In the genomic region with DNA sequence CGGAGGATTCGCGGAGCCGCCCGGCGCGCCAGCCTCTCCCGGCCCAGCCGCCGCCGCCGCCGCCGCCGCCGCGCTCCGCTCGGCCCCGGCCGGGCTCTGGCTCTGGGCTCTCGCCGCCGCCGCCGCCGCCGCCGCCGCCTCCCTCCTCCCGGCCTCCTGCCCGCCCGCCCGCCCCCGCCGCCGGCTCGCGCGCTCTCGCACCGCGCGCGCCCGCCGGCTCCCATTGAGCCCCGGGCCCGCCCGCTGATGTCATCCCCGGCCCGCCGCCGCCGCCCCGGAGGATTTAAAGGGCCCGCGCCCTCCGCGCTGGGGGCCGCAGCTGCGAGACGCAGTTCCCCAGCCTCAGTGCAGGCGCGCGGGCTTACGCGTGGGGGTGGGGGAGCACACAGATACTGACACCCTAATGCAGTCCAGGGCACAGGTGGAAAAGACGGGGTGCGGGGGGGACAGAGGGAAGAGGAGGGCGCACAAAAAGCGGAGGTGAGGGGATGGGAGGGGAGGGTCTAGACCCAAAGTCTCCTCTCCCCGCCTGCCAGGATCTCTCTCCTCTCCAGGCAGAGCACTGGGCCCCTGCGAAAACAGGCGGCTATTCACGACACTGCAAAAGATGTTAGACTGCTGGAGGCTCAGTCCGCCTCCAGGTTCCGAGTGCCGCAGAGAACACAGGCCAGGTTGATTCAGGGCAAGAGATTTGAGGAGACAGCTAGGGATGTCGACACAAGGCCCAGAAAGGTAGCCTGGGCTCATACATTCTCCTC, we compare ENCODE assay signal across 8 cellular contexts. TPM values are rescaled to one million over a fixed set of nuclear protein-coding genes. Genes with fewer than 3 reads are reported as not detected.
A peak's percentile ranks its signal among the peaks of the same experiment; 100 is the strongest.
DNase-seq lines count a peak whose midpoint lies in the region; ATAC-seq and TF ChIP-seq lines count a peak whose summit lies in the region.

A gene (minus strand): TSS at position 197 of the 758 bp plus-strand sequence. CDS start 3,276 bp downstream, outside the sequence.

- ATAC-seq in GM19397 (IDR thresholded peaks at IDR 0.05; ENCODE audit: unreplicated experiment) (peak; percentile 47), GM21360 (IDR thresholded peaks at IDR 0.05; ENCODE audit: unreplicated experiment) (no peak)

- H3K27me3 ChIP-seq in liver (ENCODE audit: control insufficient read depth in 4 of 4, insufficient read depth in 4 of 4, low read length in 3 of 4), result no peaks in the 10 kb centered on the region

- peaks cover 0 to 6% (median 2%) of the 10 kb centered on the region in 4 donors for H3K4me1 ChIP-seq in liver (ENCODE audit: control insufficient read depth in 4 of 4, insufficient read depth in 4 of 4, low read length in 3 of 4)

- H3K27ac ChIP-seq in liver (ENCODE audit: low read depth in 1 of 2, low read length in 2 of 2), result peak within 1 kb of the TSS; percentile 92 to 94

- 8% methylated on average over 77 of the region's 80 CpGs for WGBS in liver

- H3K9ac ChIP-seq in liver (ENCODE audit: low read depth in 1 of 2, low read length in 2 of 2), result peak within 1 kb of the TSS; percentile 53 to 63

- no peak for TF ChIP-seq RAD21 in liver (IDR thresholded peaks at IDR 0.05)

- TF ChIP-seq CTCF in AG09309 (IDR thresholded peaks at IDR 0.05; ENCODE audit: control insufficient read depth, insufficient read depth, low read depth, low read length, missing control alignments) (no peak), liver (IDR thresholded peaks at IDR 0.05; ENCODE audit: low read depth, low read length, missing input control) (no peak)

- H3K36me3 ChIP-seq in liver (ENCODE audit: control insufficient read depth in 4 of 4, insufficient read depth in 3 of 4, low read depth in 1 of 4, low read length in 3 of 4), result peaks cover 0 to 2% (median under 1%) of the 10 kb centered on the region in 4 donors

- peak within 1 kb of the TSS; percentile 95 for H3K4me3 ChIP-seq in AG09309 (ENCODE audit: control insufficient read depth, low read depth, low read length)
- H3K4me3 ChIP-seq in liver (ENCODE audit: low read depth in 1 of 3, low read length in 3 of 3), result peak within 1 kb of the TSS; percentile 15 to 80 (median 44)

- DNase-seq in AG09309 (ENCODE audit: low read depth), result no peak
- DNase-seq in NCI-H1930 (lab: John Stamatoyannopoulos, UW), result peak; percentile 23 to 68
- DNase-seq in activated CD4-positive, alpha-beta T cell treated with anti-CD3 and anti-CD28 coated beads, Interleukin-2, amount 50 U/mL, for 48 hours, result peak; percentile 69 to 73
- DNase-seq in dermis microvascular lymphatic vessel endothelial cell (ENCODE audit: low read depth in 2 of 2), result peak in 1 of 2 donors; percentile 70
- DNase-seq in stimulated activated CD4-positive, alpha-beta T cell treated with anti-CD3 and anti-CD28 coated beads, Interleukin-4, amount 100 ng/mL, for 1 hour, result peak; percentile 76

- H3K9me3 ChIP-seq in liver (ENCODE audit: control insufficient read depth in 4 of 4, low read length in 3 of 4), result no peaks in the 10 kb centered on the region

TF ChIP-seq in liver, 16 proteins besides CTCF, POLR2A, EP300 and RAD21:
- TF ChIP-seq EGR1 (IDR thresholded peaks at IDR 0.05; ENCODE audit: low read depth in 2 of 2), result no peak
- TF ChIP-seq, protein P1, sequence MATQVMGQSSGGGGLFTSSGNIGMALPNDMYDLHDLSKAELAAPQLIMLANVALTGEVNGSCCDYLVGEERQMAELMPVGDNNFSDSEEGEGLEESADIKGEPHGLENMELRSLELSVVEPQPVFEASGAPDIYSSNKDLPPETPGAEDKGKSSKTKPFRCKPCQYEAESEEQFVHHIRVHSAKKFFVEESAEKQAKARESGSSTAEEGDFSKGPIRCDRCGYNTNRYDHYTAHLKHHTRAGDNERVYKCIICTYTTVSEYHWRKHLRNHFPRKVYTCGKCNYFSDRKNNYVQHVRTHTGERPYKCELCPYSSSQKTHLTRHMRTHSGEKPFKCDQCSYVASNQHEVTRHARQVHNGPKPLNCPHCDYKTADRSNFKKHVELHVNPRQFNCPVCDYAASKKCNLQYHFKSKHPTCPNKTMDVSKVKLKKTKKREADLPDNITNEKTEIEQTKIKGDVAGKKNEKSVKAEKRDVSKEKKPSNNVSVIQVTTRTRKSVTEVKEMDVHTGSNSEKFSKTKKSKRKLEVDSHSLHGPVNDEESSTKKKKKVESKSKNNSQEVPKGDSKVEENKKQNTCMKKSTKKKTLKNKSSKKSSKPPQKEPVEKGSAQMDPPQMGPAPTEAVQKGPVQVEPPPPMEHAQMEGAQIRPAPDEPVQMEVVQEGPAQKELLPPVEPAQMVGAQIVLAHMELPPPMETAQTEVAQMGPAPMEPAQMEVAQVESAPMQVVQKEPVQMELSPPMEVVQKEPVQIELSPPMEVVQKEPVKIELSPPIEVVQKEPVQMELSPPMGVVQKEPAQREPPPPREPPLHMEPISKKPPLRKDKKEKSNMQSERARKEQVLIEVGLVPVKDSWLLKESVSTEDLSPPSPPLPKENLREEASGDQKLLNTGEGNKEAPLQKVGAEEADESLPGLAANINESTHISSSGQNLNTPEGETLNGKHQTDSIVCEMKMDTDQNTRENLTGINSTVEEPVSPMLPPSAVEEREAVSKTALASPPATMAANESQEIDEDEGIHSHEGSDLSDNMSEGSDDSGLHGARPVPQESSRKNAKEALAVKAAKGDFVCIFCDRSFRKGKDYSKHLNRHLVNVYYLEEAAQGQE (IDR thresholded peaks at IDR 0.05), result no peak
- no peak for TF ChIP-seq FOXA1 (IDR thresholded peaks at IDR 0.05)
- TF ChIP-seq, protein P2, sequence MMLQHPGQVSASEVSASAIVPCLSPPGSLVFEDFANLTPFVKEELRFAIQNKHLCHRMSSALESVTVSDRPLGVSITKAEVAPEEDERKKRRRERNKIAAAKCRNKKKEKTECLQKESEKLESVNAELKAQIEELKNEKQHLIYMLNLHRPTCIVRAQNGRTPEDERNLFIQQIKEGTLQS (IDR thresholded peaks at IDR 0.05), result no peak
- no peak for TF ChIP-seq HNF4G (IDR thresholded peaks at IDR 0.05)
- no peak for TF ChIP-seq NR2F2 (IDR thresholded peaks at IDR 0.05)
- no peak for TF ChIP-seq YY1 (IDR thresholded peaks at IDR 0.05)
- TF ChIP-seq SP1 (IDR thresholded peaks at IDR 0.05), result no peak
- TF ChIP-seq TAF1 (conservative IDR thresholded peaks at IDR 0.05), result no peak
- TF ChIP-seq, protein P3, sequence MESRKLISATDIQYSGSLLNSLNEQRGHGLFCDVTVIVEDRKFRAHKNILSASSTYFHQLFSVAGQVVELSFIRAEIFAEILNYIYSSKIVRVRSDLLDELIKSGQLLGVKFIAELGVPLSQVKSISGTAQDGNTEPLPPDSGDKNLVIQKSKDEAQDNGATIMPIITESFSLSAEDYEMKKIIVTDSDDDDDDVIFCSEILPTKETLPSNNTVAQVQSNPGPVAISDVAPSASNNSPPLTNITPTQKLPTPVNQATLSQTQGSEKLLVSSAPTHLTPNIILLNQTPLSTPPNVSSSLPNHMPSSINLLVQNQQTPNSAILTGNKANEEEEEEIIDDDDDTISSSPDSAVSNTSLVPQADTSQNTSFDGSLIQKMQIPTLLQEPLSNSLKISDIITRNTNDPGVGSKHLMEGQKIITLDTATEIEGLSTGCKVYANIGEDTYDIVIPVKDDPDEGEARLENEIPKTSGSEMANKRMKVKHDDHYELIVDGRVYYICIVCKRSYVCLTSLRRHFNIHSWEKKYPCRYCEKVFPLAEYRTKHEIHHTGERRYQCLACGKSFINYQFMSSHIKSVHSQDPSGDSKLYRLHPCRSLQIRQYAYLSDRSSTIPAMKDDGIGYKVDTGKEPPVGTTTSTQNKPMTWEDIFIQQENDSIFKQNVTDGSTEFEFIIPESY (IDR thresholded peaks at IDR 0.05), result no peak
- TF ChIP-seq GABPA (IDR thresholded peaks at IDR 0.05 in 1 of 2, conservative IDR thresholded peaks at IDR 0.05 in 1 of 2), result no peak
- TF ChIP-seq, protein P4, sequence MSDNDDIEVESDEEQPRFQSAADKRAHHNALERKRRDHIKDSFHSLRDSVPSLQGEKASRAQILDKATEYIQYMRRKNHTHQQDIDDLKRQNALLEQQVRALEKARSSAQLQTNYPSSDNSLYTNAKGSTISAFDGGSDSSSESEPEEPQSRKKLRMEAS (IDR thresholded peaks at IDR 0.05), result no peak
- TF ChIP-seq FOXA2 (IDR thresholded peaks at IDR 0.05), result no peak
- no peak for TF ChIP-seq JUND (IDR thresholded peaks at IDR 0.05)
- no peak for TF ChIP-seq RXRA (IDR thresholded peaks at IDR 0.05)
- TF ChIP-seq HNF4A (conservative IDR thresholded peaks at IDR 0.05), result no peak

RNA-seq across cellular contexts. Expression of the gene that starts here (rescaled TPM):
- total RNA-seq in dermis microvascular lymphatic vessel endothelial cell (78.7 and 112 TPM in 2 replicates), liver (10 to 100 TPM; 11.4 to 27.4 TPM)
- polyA plus RNA-seq in liver, result 10 to 100 TPM in 1 of 2 donors, 1 to 10 TPM in 1; 8.4 to 16.0 TPM
